Comparison of ENCODE assay signal across 20 cellular contexts in genomic region chr5:138648841-138649240, GRCh38.
"Had no signal": no experiment of that assay in that cellular context is flagged by ENCODE, and none has a peak within 500 bp of the region (broad histone marks: within the 10 kb centered on the region; RNA-seq: fewer than 3 reads in every experiment).

No MANE protein-coding gene starts in this region.

- FAIRE-seq: astrocyte had no signal

- ATAC-seq: naive thymus-derived CD8-positive, alpha-beta T cell; T-cell had no signal

- H3K27ac ChIP-seq: colonic mucosa, esophagus muscularis mucosa, right atrium auricular region, skin epidermis had no signal

- H3K4me3 Mint-ChIP-seq: activated naive CD4-positive, alpha-beta T cell treated with anti-CD3 and anti-CD28 coated beads, Interleukin-2, amount 10 ng/mL, durations not matched to agents 7 days and 5 days; naive thymus-derived CD8-positive, alpha-beta T cell; T-cell; type B pancreatic cell had no signal

- H3K9me3 Mint-ChIP-seq: activated naive CD4-positive, alpha-beta T cell treated with anti-CD3 and anti-CD28 coated beads, Interleukin-2, amount 10 ng/mL, durations not matched to agents 7 days and 5 days; activated T-helper 2 cell treated with anti-CD3 and anti-CD28 coated beads, Interferon-gamma antibody, Interleukin-2, Interleukin-4, amounts not matched to agents 10 μg/mL and 5 μg/mL and 100 μg/mL, durations not matched to agents 14 hours and 24 hours and 36 hours; naive thymus-derived CD8-positive, alpha-beta T cell; T-cell; type B pancreatic cell had no signal

- H3K9me3 ChIP-seq: colonic mucosa, esophagus muscularis mucosa, right atrium auricular region had no signal

- DNase-seq: activated CD4-positive, alpha-beta T cell treated with anti-CD3 and anti-CD28 coated beads, Interleukin-2, amount 50 U/mL, for 48 hours; activated naive CD4-positive, alpha-beta T cell treated with anti-CD3 and anti-CD28 coated beads, Interleukin-2, amount 10 ng/mL, durations not matched to agents 7 days and 5 days; activated T-cell treated with anti-CD3 and anti-CD28 coated beads, Interleukin-2, amount 50 U/mL, for 1 hour; colonic mucosa; hippocampal formation; mesenchymal stem cell; naive thymus-derived CD8-positive, alpha-beta T cell; occipital lobe; stimulated activated CD4-positive, alpha-beta T cell treated with anti-CD3 and anti-CD28 coated beads, Interleukin-4, amount 100 ng/mL, for 4 hours; stimulated activated CD8-positive, alpha-beta memory T cell treated with anti-CD3 and anti-CD28 coated beads, Interleukin-4, amount 100 ng/mL, for 48 hours; stimulated activated naive CD4-positive, alpha-beta T cell treated with Interleukin-2 at 50 U/mL for 16 hours; T-cell; T1000 had no signal

- H3K36me3 Mint-ChIP-seq: activated naive CD4-positive, alpha-beta T cell treated with anti-CD3 and anti-CD28 coated beads, Interleukin-2, amount 10 ng/mL, durations not matched to agents 7 days and 5 days; T-cell; type B pancreatic cell had no signal

- H3K4me3 ChIP-seq: colonic mucosa, esophagus muscularis mucosa, right atrium auricular region, skin epidermis had no signal

- H3K4me1 ChIP-seq: colonic mucosa had no signal

- H3K36me3 ChIP-seq: colonic mucosa, esophagus muscularis mucosa, right atrium auricular region had no signal

- H3K27me3 ChIP-seq: colonic mucosa, right atrium auricular region had no signal

- H3K27me3 Mint-ChIP-seq: type B pancreatic cell had no signal

- H3K27ac Mint-ChIP-seq: activated naive CD4-positive, alpha-beta T cell treated with anti-CD3 and anti-CD28 coated beads, Interleukin-2, amount 10 ng/mL, durations not matched to agents 7 days and 5 days; activated T-helper 2 cell treated with anti-CD3 and anti-CD28 coated beads, Interferon-gamma antibody, Interleukin-2, Interleukin-4, amounts not matched to agents 10 μg/mL and 5 μg/mL and 100 μg/mL, durations not matched to agents 14 hours and 24 hours and 36 hours; progenitor cell of endocrine pancreas; T-cell; type B pancreatic cell had no signal
